In genomic region chr14:103097244-103097993, GRCh38 we compare ENCODE assay signal across 1 cellular context.
TF ChIP-seq lines count a peak whose summit lies in the region.

No MANE protein-coding gene starts in this region.

TF ChIP-seq in liver, 16 proteins besides CTCF, POLR2A, EP300 and RAD21 (continued from another document):
- no peak for TF ChIP-seq REST (IDR thresholded peaks at IDR 0.05)
- no peak for TF ChIP-seq TAF1 (conservative IDR thresholded peaks at IDR 0.05)
- no peak for TF ChIP-seq HNF4G (IDR thresholded peaks at IDR 0.05)
- no peak for TF ChIP-seq ATF3 (IDR thresholded peaks at IDR 0.05)
- TF ChIP-seq FOXA2 (IDR thresholded peaks at IDR 0.05), result no peak
- no peak for TF ChIP-seq SP1 (IDR thresholded peaks at IDR 0.05)
- TF ChIP-seq, protein P1, sequence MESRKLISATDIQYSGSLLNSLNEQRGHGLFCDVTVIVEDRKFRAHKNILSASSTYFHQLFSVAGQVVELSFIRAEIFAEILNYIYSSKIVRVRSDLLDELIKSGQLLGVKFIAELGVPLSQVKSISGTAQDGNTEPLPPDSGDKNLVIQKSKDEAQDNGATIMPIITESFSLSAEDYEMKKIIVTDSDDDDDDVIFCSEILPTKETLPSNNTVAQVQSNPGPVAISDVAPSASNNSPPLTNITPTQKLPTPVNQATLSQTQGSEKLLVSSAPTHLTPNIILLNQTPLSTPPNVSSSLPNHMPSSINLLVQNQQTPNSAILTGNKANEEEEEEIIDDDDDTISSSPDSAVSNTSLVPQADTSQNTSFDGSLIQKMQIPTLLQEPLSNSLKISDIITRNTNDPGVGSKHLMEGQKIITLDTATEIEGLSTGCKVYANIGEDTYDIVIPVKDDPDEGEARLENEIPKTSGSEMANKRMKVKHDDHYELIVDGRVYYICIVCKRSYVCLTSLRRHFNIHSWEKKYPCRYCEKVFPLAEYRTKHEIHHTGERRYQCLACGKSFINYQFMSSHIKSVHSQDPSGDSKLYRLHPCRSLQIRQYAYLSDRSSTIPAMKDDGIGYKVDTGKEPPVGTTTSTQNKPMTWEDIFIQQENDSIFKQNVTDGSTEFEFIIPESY (IDR thresholded peaks at IDR 0.05), result no peak
